9 cellular contexts compared by ENCODE assay signal in the genomic region with DNA sequence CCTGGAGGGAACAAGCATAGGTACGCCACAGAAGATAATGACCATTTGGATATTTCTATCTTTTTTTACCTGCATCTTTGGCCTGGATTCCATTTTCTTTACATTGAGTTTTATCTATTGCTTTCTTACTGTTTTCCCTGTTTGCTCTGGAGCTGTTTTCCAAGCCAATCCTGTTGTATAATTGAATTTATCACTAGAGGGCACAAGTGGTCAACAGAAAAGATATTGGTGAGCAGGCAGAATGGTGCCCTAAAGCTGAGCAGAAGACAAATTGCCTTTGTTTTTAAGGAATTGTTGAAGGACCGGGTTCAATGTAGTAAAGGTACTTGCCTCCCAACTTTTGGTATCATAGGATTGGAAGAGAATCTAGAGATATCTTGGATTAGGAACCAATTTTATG.
DNase-seq lines count a peak whose midpoint lies in the region; ATAC-seq, FAIRE-seq and TF ChIP-seq lines count a peak whose summit lies in the region.
"Had no signal": no experiment of that assay in that cellular context is flagged by ENCODE, and none has a peak within 500 bp of the region (broad histone marks: within the 10 kb centered on the region; RNA-seq: fewer than 3 reads in every experiment).

No MANE protein-coding gene starts in this region.

- 23% methylated on average over 2 of the region's 2 CpGs for WGBS in aorta, 2 donors

- H3K4me1 ChIP-seq in aorta (ENCODE audit: control insufficient read depth in 1 of 2, insufficient read depth in 2 of 2, low read length in 2 of 2) = peaks cover 1 to 3% of the 10 kb centered on the region in 2 donors

- no peak for ATAC-seq in aorta (ENCODE audit: low FRiP score)

- DNase-seq in D721Med (ENCODE audit: insufficient read length, low spot score) (no peak), HT1080 (ENCODE audit: low read depth) (peak; percentile 55), WERI-Rb-1 (no peak), iris pigment epithelial cell (ENCODE audit: low read depth) (peak; percentile 40), HPDE6-E6E7 (ENCODE audit: extremely low spot score) (no peak), germinal center (ENCODE audit: low spot score) (no peak), aorta (no peak)
- no peak for DNase-seq in activated CD4-positive, alpha-beta T cell treated with anti-CD3 and anti-CD28 coated beads, Interleukin-2, amount 10 ng/mL, durations not matched to agents 24 days and 14 days

- TF ChIP-seq CTCF in D721Med (IDR thresholded peaks at IDR 0.05; ENCODE audit: insufficient read depth, missing control alignments) (peak; percentile 66), WERI-Rb-1 (IDR thresholded peaks at IDR 0.05; ENCODE audit: low read depth, low read length) (peak; percentile 50)

- H3K27ac Mint-ChIP-seq in activated CD4-positive, alpha-beta T cell treated with anti-CD3 and anti-CD28 coated beads, Interleukin-2, amount 10 ng/mL, durations not matched to agents 24 days and 14 days = no peak overlapping the region

- H3K27ac ChIP-seq in WERI-Rb-1 (no peak overlapping the region), aorta (ENCODE audit: low read depth in 1 of 2, low read length in 2 of 2) (no peak overlapping the region)

- peaks cover 7% of the 10 kb centered on the region for H3K36me3 ChIP-seq in WERI-Rb-1
- H3K36me3 ChIP-seq in aorta (ENCODE audit: control insufficient read depth in 1 of 2, insufficient read depth in 2 of 2, low read length in 1 of 2) = no peaks in the 10 kb centered on the region

- FAIRE-seq in D721Med (lab: Jason Lieb, UNC) = no peak
- FAIRE-seq: islet of Langerhans had no signal

- H3K4me3 Mint-ChIP-seq in activated CD4-positive, alpha-beta T cell treated with anti-CD3 and anti-CD28 coated beads, Interleukin-2, amount 10 ng/mL, durations not matched to agents 24 days and 14 days = no peak overlapping the region

- H3K27me3 Mint-ChIP-seq in activated CD4-positive, alpha-beta T cell treated with anti-CD3 and anti-CD28 coated beads, Interleukin-2, amount 10 ng/mL, durations not matched to agents 24 days and 14 days = no peaks in the 10 kb centered on the region

- intact Hi-C loops in aorta (cut with DNase I) = loop anchor here (5.0 kb wide), 1 partner anchor 96 kb away; no protein-coding TSS in a partner anchor
- intact Hi-C loops in activated CD4-positive, alpha-beta T cell treated with anti-CD3 and anti-CD28 coated beads, Interleukin-2, amount 10 ng/mL, durations not matched to agents 24 days and 14 days (cut with micrococcal nuclease) = loop anchor here (5.0 kb wide), 1 partner anchor 71 kb away; no protein-coding TSS in a partner anchor

- H3K9me3 ChIP-seq in WERI-Rb-1 (ENCODE audit: severe bottlenecking) (no peaks in the 10 kb centered on the region), aorta (ENCODE audit: control insufficient read depth, low read length) (no peaks in the 10 kb centered on the region)

- no peaks in the 10 kb centered on the region for H3K4me1 Mint-ChIP-seq in activated CD4-positive, alpha-beta T cell treated with anti-CD3 and anti-CD28 coated beads, Interleukin-2, amount 10 ng/mL, durations not matched to agents 24 days and 14 days

- H3K4me3 ChIP-seq in WERI-Rb-1 (ENCODE audit: low read depth, low read length) (no peak overlapping the region), aorta (ENCODE audit: low read length in 2 of 2) (no peak overlapping the region)

- H3K9me3 Mint-ChIP-seq in activated CD4-positive, alpha-beta T cell treated with anti-CD3 and anti-CD28 coated beads, Interleukin-2, amount 10 ng/mL, durations not matched to agents 24 days and 14 days = no peaks in the 10 kb centered on the region

- peaks cover 2% of the 10 kb centered on the region for H3K36me3 Mint-ChIP-seq in activated CD4-positive, alpha-beta T cell treated with anti-CD3 and anti-CD28 coated beads, Interleukin-2, amount 10 ng/mL, durations not matched to agents 24 days and 14 days (ENCODE audit: low read depth)

- H3K27me3 ChIP-seq in WERI-Rb-1 (ENCODE audit: insufficient read depth, low read depth, severe bottlenecking) = no peaks in the 10 kb centered on the region
- no peaks in the 10 kb centered on the region for H3K27me3 ChIP-seq in aorta (ENCODE audit: control insufficient read depth in 1 of 2, insufficient read depth in 2 of 2, low read length in 1 of 2)

Comparison
In these comparisons a context has a peak if more than half of its experiments do, and no peak if none do; other contexts are left out.
1. DNase-seq: peak in HT1080 (single experiment) and iris pigment epithelial cell (single experiment); none in D721Med (single experiment), WERI-Rb-1 (single experiment), HPDE6-E6E7 (single experiment), germinal center (single experiment), aorta (0 of 2) and activated CD4-positive, alpha-beta T cell treated with anti-CD3 and anti-CD28 coated beads, Interleukin-2, amount 10 ng/mL, durations not matched to agents 24 days and 14 days (single experiment).